33 cellular contexts compared by ENCODE assay signal in genomic region chr16:89900885-89901284, GRCh38. TPM values are rescaled to one million over a fixed set of nuclear protein-coding genes. Genes with fewer than 3 reads are reported as not detected.
"Had no signal": no experiment of that assay in that cellular context is flagged by ENCODE, and none has a peak within 500 bp of the region (broad histone marks: within the 10 kb centered on the region; RNA-seq: fewer than 3 reads in every experiment).

No MANE protein-coding gene starts in this region.

- H3K4me3 ChIP-seq: ascending aorta, coronary artery, dorsolateral prefrontal cortex, gastrocnemius medialis, heart left ventricle had no signal

- H3K9me3 ChIP-seq: ascending aorta, gastrocnemius medialis, heart left ventricle had no signal

- H3K27ac ChIP-seq: ascending aorta, brain microvascular endothelial cell, coronary artery, gastrocnemius medialis, heart left ventricle had no signal

- H3K4me1 Mint-ChIP-seq: activated CD4-positive, alpha-beta T cell treated with anti-CD3 and anti-CD28 coated beads for 36 hours; activated CD4-positive, alpha-beta T cell treated with anti-CD3 and anti-CD28 coated beads, Interleukin-2, amount 10 ng/mL, durations not matched to agents 24 days and 14 days; activated CD8-positive, alpha-beta memory T cell treated with anti-CD3 and anti-CD28 coated beads, Interleukin-2, amount 10 ng/mL, durations not matched to agents 7 days and 5 days; activated naive CD4-positive, alpha-beta T cell treated with anti-CD3 and anti-CD28 coated beads, Interleukin-2, amount 50 U/mL, for 24 hours; central memory CD8-positive, alpha-beta T cell; endodermal cell; T-cell had no signal

- H3K9me3 Mint-ChIP-seq: activated CD4-positive, alpha-beta memory T cell treated with anti-CD3 and anti-CD28 coated beads for 36 hours; activated CD4-positive, alpha-beta T cell treated with anti-CD3 and anti-CD28 coated beads, Interleukin-2, amount 10 ng/mL, durations not matched to agents 24 days and 14 days; activated naive CD4-positive, alpha-beta T cell treated with anti-CD3 and anti-CD28 coated beads for 36 hours; activated naive CD4-positive, alpha-beta T cell treated with anti-CD3 and anti-CD28 coated beads, Interleukin-2, amount 50 U/mL, for 24 hours; activated naive CD8-positive, alpha-beta T cell treated with anti-CD3 and anti-CD28 coated beads for 36 hours; activated T-helper 1 cell treated with anti-CD3 and anti-CD28 coated beads, Interleukin-12 subunit alpha, Interleukin-12 subunit beta, Interleukin-2, Interleukin-4 antibody, amounts not matched to agents 30 ng/mL and 10 ng/mL and 1 ng/mL, durations not matched to agents 14 hours and 24 hours and 36 hours; activated T-helper 2 cell treated with anti-CD3 and anti-CD28 coated beads, Interferon-gamma antibody, Interleukin-2, Interleukin-4, amounts not matched to agents 10 μg/mL and 5 μg/mL and 100 μg/mL, durations not matched to agents 14 hours and 24 hours and 36 hours; central memory CD8-positive, alpha-beta T cell; dendritic cell treated with granulocyte-macrophage colony-stimulating factor and Interleukin-4, amounts not matched to agents 40 ng/mL and 50 ng/mL, for 4 days; T-cell; T-helper 1 cell treated with Interleukin-12 subunit alpha and Interleukin-12 subunit beta and Interleukin-4 antibody, amounts not matched to agents 30 μg/mL and 1 μg/mL, for 36 hours had no signal

- H3K4me3 Mint-ChIP-seq: activated CD4-positive, alpha-beta memory T cell treated with anti-CD3 and anti-CD28 coated beads for 36 hours; activated CD4-positive, alpha-beta T cell treated with anti-CD3 and anti-CD28 coated beads for 36 hours; activated CD4-positive, alpha-beta T cell treated with anti-CD3 and anti-CD28 coated beads, Interleukin-2, amount 10 ng/mL, durations not matched to agents 24 days and 14 days; activated CD8-positive, alpha-beta memory T cell treated with anti-CD3 and anti-CD28 coated beads, Interleukin-2, amount 10 ng/mL, durations not matched to agents 7 days and 5 days; activated CD8-positive, alpha-beta T cell treated with anti-CD3 and anti-CD28 coated beads, Interleukin-2, amount 10 ng/mL, durations not matched to agents 7 days and 5 days; activated naive CD4-positive, alpha-beta T cell treated with anti-CD3 and anti-CD28 coated beads for 36 hours; activated naive CD4-positive, alpha-beta T cell treated with anti-CD3 and anti-CD28 coated beads, Interleukin-2, amount 50 U/mL, for 24 hours; activated naive CD8-positive, alpha-beta T cell treated with anti-CD3 and anti-CD28 coated beads for 36 hours; activated T-helper 1 cell treated with anti-CD3 and anti-CD28 coated beads, Interleukin-12 subunit alpha, Interleukin-12 subunit beta, Interleukin-2, Interleukin-4 antibody, amounts not matched to agents 30 ng/mL and 10 ng/mL and 1 ng/mL, durations not matched to agents 14 hours and 24 hours and 36 hours; central memory CD8-positive, alpha-beta T cell; dendritic cell treated with granulocyte-macrophage colony-stimulating factor and Interleukin-4, amounts not matched to agents 40 ng/mL and 50 ng/mL, for 4 days; endodermal cell; T-cell; T-helper 1 cell treated with Interleukin-12 subunit alpha and Interleukin-12 subunit beta and Interleukin-4 antibody, amounts not matched to agents 30 μg/mL and 1 μg/mL, for 36 hours had no signal

- H3K27me3 Mint-ChIP-seq: activated CD4-positive, alpha-beta memory T cell treated with anti-CD3 and anti-CD28 coated beads for 36 hours; activated CD4-positive, alpha-beta T cell treated with anti-CD3 and anti-CD28 coated beads for 36 hours; activated CD4-positive, alpha-beta T cell treated with anti-CD3 and anti-CD28 coated beads, Interleukin-2, amount 10 ng/mL, durations not matched to agents 24 days and 14 days; activated CD8-positive, alpha-beta memory T cell treated with anti-CD3 and anti-CD28 coated beads, Interleukin-2, amount 10 ng/mL, durations not matched to agents 7 days and 5 days; activated naive CD4-positive, alpha-beta T cell treated with anti-CD3 and anti-CD28 coated beads, Interleukin-2, amount 50 U/mL, for 24 hours; activated naive CD8-positive, alpha-beta T cell treated with anti-CD3 and anti-CD28 coated beads for 36 hours; central memory CD8-positive, alpha-beta T cell; dendritic cell treated with granulocyte-macrophage colony-stimulating factor and Interleukin-4, amounts not matched to agents 40 ng/mL and 50 ng/mL, for 4 days; T-cell had no signal

- H3K4me1 ChIP-seq: ascending aorta, gastrocnemius medialis, heart left ventricle had no signal

- DNase-seq: activated CD4-positive, alpha-beta memory T cell treated with anti-CD3 and anti-CD28 coated beads for 36 hours; activated CD4-positive, alpha-beta T cell treated with anti-CD3 and anti-CD28 coated beads for 36 hours; activated CD4-positive, alpha-beta T cell treated with anti-CD3 and anti-CD28 coated beads, Interleukin-2, amount 10 ng/mL, durations not matched to agents 24 days and 14 days; activated CD4-positive, CD25-positive, alpha-beta regulatory T cell; activated CD4-positive, CD25-positive, alpha-beta regulatory T cell treated with anti-CD3 and anti-CD28 coated beads, Interleukin-2, amount 50 U/mL, for 72 hours; activated CD8-positive, alpha-beta memory T cell treated with anti-CD3 and anti-CD28 coated beads, Interleukin-2, amount 10 ng/mL, durations not matched to agents 7 days and 5 days; activated CD8-positive, alpha-beta memory T cell treated with anti-CD3 and anti-CD28 coated beads, Interleukin-2, amount 50 U/mL, for 4 hours; activated CD8-positive, alpha-beta T cell treated with anti-CD3 and anti-CD28 coated beads, Interleukin-2, amount 10 ng/mL, durations not matched to agents 7 days and 5 days; activated effector memory CD4-positive, alpha-beta T cell treated with anti-CD3 and anti-CD28 coated beads, Interleukin-2, amount 50 U/mL, for 16 hours; activated naive CD4-positive, alpha-beta T cell treated with anti-CD3 and anti-CD28 coated beads for 36 hours; activated naive CD8-positive, alpha-beta T cell treated with anti-CD3 and anti-CD28 coated beads for 36 hours; activated T-cell treated with anti-CD3 and anti-CD28 coated beads, Interleukin-2, amount 50 U/mL, for 1 hour; activated T-cell treated with anti-CD3 and anti-CD28 coated beads, Interleukin-2, amount 50 U/mL, for 48 hours; brain microvascular endothelial cell; dorsolateral prefrontal cortex; effector memory CD4-positive, alpha-beta T cell; endodermal cell; foreskin fibroblast; gastrocnemius medialis; glutamatergic neuron; heart left ventricle; T-cell; T1000 had no signal

- FAIRE-seq: bronchial epithelial cell had no signal

- H3K27ac Mint-ChIP-seq: activated CD4-positive, alpha-beta T cell treated with anti-CD3 and anti-CD28 coated beads for 36 hours; activated CD4-positive, alpha-beta T cell treated with anti-CD3 and anti-CD28 coated beads, Interleukin-2, amount 10 ng/mL, durations not matched to agents 24 days and 14 days; activated CD8-positive, alpha-beta memory T cell treated with anti-CD3 and anti-CD28 coated beads, Interleukin-2, amount 10 ng/mL, durations not matched to agents 7 days and 5 days; activated CD8-positive, alpha-beta T cell treated with anti-CD3 and anti-CD28 coated beads, Interleukin-2, amount 10 ng/mL, durations not matched to agents 7 days and 5 days; activated naive CD4-positive, alpha-beta T cell treated with anti-CD3 and anti-CD28 coated beads for 36 hours; activated naive CD4-positive, alpha-beta T cell treated with anti-CD3 and anti-CD28 coated beads, Interleukin-2, amount 50 U/mL, for 24 hours; activated naive CD8-positive, alpha-beta T cell treated with anti-CD3 and anti-CD28 coated beads for 36 hours; activated T-helper 1 cell treated with anti-CD3 and anti-CD28 coated beads, Interleukin-12 subunit alpha, Interleukin-12 subunit beta, Interleukin-2, Interleukin-4 antibody, amounts not matched to agents 30 ng/mL and 10 ng/mL and 1 ng/mL, durations not matched to agents 14 hours and 24 hours and 36 hours; activated T-helper 2 cell treated with anti-CD3 and anti-CD28 coated beads, Interferon-gamma antibody, Interleukin-2, Interleukin-4, amounts not matched to agents 10 μg/mL and 5 μg/mL and 100 μg/mL, durations not matched to agents 14 hours and 24 hours and 36 hours; dendritic cell treated with granulocyte-macrophage colony-stimulating factor and Interleukin-4, amounts not matched to agents 40 ng/mL and 50 ng/mL, for 4 days; T-cell; T-helper 1 cell treated with Interleukin-12 subunit alpha and Interleukin-12 subunit beta and Interleukin-4 antibody, amounts not matched to agents 30 μg/mL and 1 μg/mL, for 36 hours had no signal

- ATAC-seq: activated CD4-positive, alpha-beta T cell treated with anti-CD3 and anti-CD28 coated beads for 36 hours; activated CD8-positive, alpha-beta memory T cell treated with anti-CD3 and anti-CD28 coated beads, Interleukin-2, amount 10 ng/mL, durations not matched to agents 7 days and 5 days; activated CD8-positive, alpha-beta T cell treated with anti-CD3 and anti-CD28 coated beads, Interleukin-2, amount 10 ng/mL, durations not matched to agents 7 days and 5 days; esophagus mucosa; gastrocnemius medialis; heart left ventricle; T-cell had no signal

- H3K27me3 ChIP-seq: ascending aorta, brain microvascular endothelial cell, dorsolateral prefrontal cortex, gastrocnemius medialis, heart left ventricle had no signal

RNA-seq across cellular contexts. Expression of gene TUBB3, which starts 22.3 kb away (rescaled TPM):
- total RNA-seq: activated naive CD8-positive, alpha-beta T cell treated with anti-CD3 and anti-CD28 coated beads for 36 hours had no signal
